Comparison of ENCODE assay signal across 10 cellular contexts in genomic region chr9:129406278-129407225, GRCh38.
DNase-seq lines count a peak whose midpoint lies in the region; ATAC-seq and TF ChIP-seq lines count a peak whose summit lies in the region.
"Had no signal": no experiment of that assay in that cellular context is flagged by ENCODE, and none has a peak within 500 bp of the region (broad histone marks: within the 10 kb centered on the region; RNA-seq: fewer than 3 reads in every experiment).

No MANE protein-coding gene starts in this region.

- intact Hi-C loops in psoas muscle (cut with DNase I) (no loop called here), head of caudate nucleus (cut with DNase I) (no loop called here)

- H3K36me3 ChIP-seq in psoas muscle (ENCODE audit: insufficient read depth in 1 of 2, low read depth in 1 of 2) = no peaks in the 10 kb centered on the region

- H3K4me1 ChIP-seq in foreskin keratinocyte (no peaks in the 10 kb centered on the region), psoas muscle (peaks cover 8% of the 10 kb centered on the region)

- 80 to 84% (median 82%) methylated on average over 25 of the region's 25 CpGs for WGBS in psoas muscle, 3 donors

- DNase-seq in HL-60 (ENCODE audit: low read depth in 1 of 2, low spot score in 1 of 2) = peak; percentile 13 to 72
- peak; percentile 74 for DNase-seq in NOMO-1 treated with dmso at 0.1 percent for 144 hours (lab: John Stamatoyannopoulos, UW; ENCODE audit: unreplicated experiment)
- no peak for DNase-seq in foreskin keratinocyte
- DNase-seq in psoas muscle = peak; percentile 33 to 58
- DNase-seq in hepatic stellate cell (ENCODE audit: low spot score) = no peak
- DNase-seq in dedifferentiated amniotic fluid mesenchymal stem cell (ENCODE audit: extremely low spot score) = no peak
- DNase-seq in head of caudate nucleus = no peak
- DNase-seq in activated naive CD4-positive, alpha-beta T cell (lab: John Stamatoyannopoulos, UW) = no peak
- DNase-seq: activated T-cell treated with anti-CD3 and anti-CD28 coated beads, Interleukin-2, amount 50 U/mL, for 24 hours; GF-D8 had no signal

- no peak for TF ChIP-seq CTCF in HL-60 (IDR thresholded peaks at IDR 0.05; ENCODE audit: insufficient read depth, low read length)
- no peak for TF ChIP-seq CTCF in foreskin keratinocyte (conservative IDR thresholded peaks at IDR 0.05)
- TF ChIP-seq CTCF in psoas muscle (IDR thresholded peaks at IDR 0.05) = no peak

- ATAC-seq in foreskin keratinocyte (peak; percentile 57), psoas muscle (no peak)

- H3K27me3 ChIP-seq in HL-60 (ENCODE audit: insufficient read depth, poor library complexity, severe bottlenecking) = no peaks in the 10 kb centered on the region
- no peaks in the 10 kb centered on the region for H3K27me3 ChIP-seq in foreskin keratinocyte
- H3K27me3 ChIP-seq in psoas muscle (ENCODE audit: insufficient read depth in 3 of 3, low read length in 2 of 3) = no peaks in the 10 kb centered on the region

- H3K4me3 ChIP-seq in HL-60 (replicated peaks; ENCODE audit: insufficient read depth, low read length) (no peak overlapping the region), psoas muscle (no peak overlapping the region)

- no peaks in the 10 kb centered on the region for H3K9me3 ChIP-seq in psoas muscle

- H3K27ac ChIP-seq in HL-60 (replicated peaks) (no peak overlapping the region), foreskin keratinocyte (no peak overlapping the region), psoas muscle (no peak overlapping the region)

Comparison
In these comparisons a context has a peak if more than half of its experiments do, and no peak if none do; other contexts are left out.
1. DNase-seq: peak in HL-60 (2 of 2), NOMO-1 treated with dmso at 0.1 percent for 144 hours (single experiment) and psoas muscle (2 of 2); none in foreskin keratinocyte (0 of 2), hepatic stellate cell (single experiment), dedifferentiated amniotic fluid mesenchymal stem cell (single experiment), head of caudate nucleus (0 of 42) and activated naive CD4-positive, alpha-beta T cell (0 of 4).